In genomic region chr12:117036547-117036946, GRCh38 we compare ENCODE assay signal across 19 cellular contexts.
A peak's percentile ranks its signal among the peaks of the same experiment; 100 is the strongest.
DNase-seq lines count a peak whose midpoint lies in the region; ATAC-seq, FAIRE-seq and TF ChIP-seq lines count a peak whose summit lies in the region.
"Had no signal": no experiment of that assay in that cellular context is flagged by ENCODE, and none has a peak within 500 bp of the region (broad histone marks: within the 10 kb centered on the region; RNA-seq: fewer than 3 reads in every experiment).

No MANE protein-coding gene starts in this region.

- H2BK5ac ChIP-seq in H1 (ENCODE audit: low read depth, low read length), result no peak overlapping the region

- ATAC-seq in heart right ventricle, result no peak
- ATAC-seq in GM21367 (IDR thresholded peaks at IDR 0.05; ENCODE audit: unreplicated experiment), result no peak

- H3K4ac ChIP-seq in H1 (replicated peaks; ENCODE audit: insufficient read length, low read depth, low read length), result no peak overlapping the region

- TF ChIP-seq CTCF in heart right ventricle (IDR thresholded peaks at IDR 0.05) (no peak), H1 (IDR thresholded peaks at IDR 0.05; ENCODE audit: control extremely low read depth in 1 of 3, insufficient read depth in 1 of 3, low read depth in 1 of 3, low read length in 3 of 3) (no peak)

- no peak for TF ChIP-seq EP300 in H1 (IDR thresholded peaks at IDR 0.05; ENCODE audit: borderline replicate concordance in 1 of 2, low read depth in 2 of 2, low read length in 2 of 2)

- no peak overlapping the region for H2BK20ac ChIP-seq in H1 (ENCODE audit: low read length)

- H3K27ac ChIP-seq in heart right ventricle (no peak overlapping the region), H1 (ENCODE audit: low read depth, low read length) (no peak overlapping the region)
- H3K27ac ChIP-seq: 22Rv1, Peyer's patch had no signal

- no peak overlapping the region for H2BK15ac ChIP-seq in H1 (ENCODE audit: low read length)

- no peak overlapping the region for H3K9ac ChIP-seq in H1 (replicated peaks in 1 of 4; ENCODE audit: extremely low read depth in 1 of 4, low read depth in 3 of 4, low read length in 3 of 4)

- H3K36me3 ChIP-seq in heart right ventricle (peaks cover 0 to 6% (median 0%) of the 10 kb centered on the region in 9 donors), H1 (ENCODE audit: control insufficient read depth in 2 of 4, insufficient read depth in 4 of 4, low read length in 3 of 4) (no peaks in the 10 kb centered on the region)
- H3K36me3 ChIP-seq: Peyer's patch had no signal

- no peak overlapping the region for H3K4me2 ChIP-seq in H1 (ENCODE audit: insufficient read depth in 1 of 2, low read depth in 2 of 2, low read length in 2 of 2)

- no peak overlapping the region for H3K23ac ChIP-seq in H1 (ENCODE audit: insufficient read length)

- H3K79me2 ChIP-seq in H1 (ENCODE audit: control insufficient read depth in 1 of 2, insufficient read depth in 2 of 2, low read length in 2 of 2), result no peaks in the 10 kb centered on the region

- POLR2A ChIA-PET in H1 (lab: Charles Lee; ENCODE audit: partially characterized antibody), result interaction anchor here (1.5 kb wide), 1 partner anchor 10 kb away, joined by 4 read pairs; no protein-coding TSS in a partner anchor

- H2AFZ ChIP-seq in H1 (ENCODE audit: low read length), result no peak overlapping the region

- H2BK120ac ChIP-seq in H1 (replicated peaks; ENCODE audit: low read depth, low read length), result no peak overlapping the region

- H3K56ac ChIP-seq in H1 (replicated peaks; ENCODE audit: insufficient read length, low read depth, low read length), result no peak overlapping the region

- DNase-seq in NCI-H1105 (lab: John Stamatoyannopoulos, UW), result peak; percentile 39
- DNase-seq in NCI-H1105 treated with DMSO at 0.1 percent for 48 hours (lab: John Stamatoyannopoulos, UW), result no peak
- peak; percentile 63 for DNase-seq in cardiac septum (ENCODE audit: low spot score)
- no peak for DNase-seq in heart right ventricle
- no peak for DNase-seq in H1 (ENCODE audit: low read depth in 1 of 2, low spot score in 2 of 2)
- DNase-seq in posterior vena cava (ENCODE audit: low spot score), result peak; percentile 64
- DNase-seq in GM19238 (ENCODE audit: insufficient read length, low spot score), result no peak
- DNase-seq: Caco-2; CD4-positive, alpha-beta T cell; GDM1; GOT3; KG1; MV-4-11; NCI-H226; NCI-H526; SW 1271 had no signal

- CTCF ChIA-PET in H1 (lab: Charles Lee; ENCODE audit: partially characterized antibody), result interaction anchor here (0.9 to 6.4 kb wide), 14 partner anchors 9 to 113 kb away, joined by 3 to 60 read pairs (median 5); no protein-coding TSS in a partner anchor

- H4K20me1 ChIP-seq in H1 (replicated peaks in 1 of 2; ENCODE audit: control insufficient read depth in 1 of 2, insufficient read depth in 2 of 2, low read length in 2 of 2), result no peaks in the 10 kb centered on the region

- no peak for TF ChIP-seq POLR2A in H1 (IDR thresholded peaks at IDR 0.05; ENCODE audit: control extremely low read depth in 1 of 2, low read depth in 2 of 2, low read length in 2 of 2)

- 83% methylated on average over 13 of the region's 13 CpGs for WGBS in heart right ventricle, 2 donors
- WGBS in H1 (ENCODE audit: extremely low coverage in 1 of 2, insufficient coverage in 1 of 2, insufficient read length in 1 of 2, insufficient replicate concordance in 2 of 2, low coverage in 1 of 2, low lambda C conversion rate in 2 of 2, missing lambda C conversion rate in 1 of 2), 2 experiments, result 96% methylated on average over 13 of the region's 13 CpGs; no CpG with 5 or more reads in 1 of the 2 experiments

- H3K4me3 ChIP-seq in heart right ventricle (no peak overlapping the region), H1 (ENCODE audit: extremely low read depth in 1 of 4, insufficient read depth in 2 of 4, low read depth in 3 of 4, low read length in 4 of 4) (no peak overlapping the region)
- H3K4me3 ChIP-seq: Peyer's patch had no signal

- no peak overlapping the region for H3K18ac ChIP-seq in H1 (ENCODE audit: extremely low read depth, low read length)

- H3K27me3 ChIP-seq in heart right ventricle, result peaks cover 0 to 14% (median 0%) of the 10 kb centered on the region in 7 donors
- no peaks in the 10 kb centered on the region for H3K27me3 ChIP-seq in H1 (replicated peaks in 1 of 4; ENCODE audit: control insufficient read depth in 3 of 4, extremely low read depth in 1 of 4, insufficient read depth in 3 of 4, low read length in 3 of 4)
- H3K27me3 ChIP-seq: Peyer's patch had no signal

- H3K4me1 ChIP-seq in heart right ventricle (peaks cover 12 to 38% (median 25%) of the 10 kb centered on the region in 9 donors), H1 (replicated peaks in 1 of 4; ENCODE audit: control insufficient read depth in 3 of 4, insufficient read depth in 4 of 4, low read length in 3 of 4) (peaks cover 1 to 10% (median 4%) of the 10 kb centered on the region in 4 experiments; a peak in 6 of 7 replicates)

- no peaks in the 10 kb centered on the region for H3K79me1 ChIP-seq in H1 (ENCODE audit: low read depth, low read length)

- H4K91ac ChIP-seq in H1 (replicated peaks; ENCODE audit: insufficient read length, low read length), result peak overlapping the region; percentile 66

- no peak for FAIRE-seq in H1 (lab: Jason Lieb, UNC)

- H3K9me3 ChIP-seq in heart right ventricle, result no peaks in the 10 kb centered on the region
- no peaks in the 10 kb centered on the region for H3K9me3 ChIP-seq in H1 (ENCODE audit: insufficient read depth in 2 of 2, low read depth in 1 of 2, low read length in 1 of 2)
- H3K9me3 ChIP-seq: Caco-2, Peyer's patch had no signal

- no peak overlapping the region for H2AK5ac ChIP-seq in H1 (ENCODE audit: low read depth, low read length)

- H4K5ac ChIP-seq in H1 (ENCODE audit: insufficient read length, low read depth, low read length), result no peak overlapping the region

- intact Hi-C loops in cardiac septum (cut with DNase I) (no loop called here), heart right ventricle (cut with DNase I) (loop anchor here in 1 of 10 donors (10.0 kb wide), 1 partner anchor 58 kb away; the partner anchor contains the start of gene TESC), posterior vena cava (cut with DNase I) (loop anchor here in 1 of 2 donors (10.0 kb wide), 1 partner anchor 88 kb away; no protein-coding TSS in a partner anchor)

- H2BK12ac ChIP-seq in H1 (ENCODE audit: low read depth, low read length), result no peak overlapping the region

- peak overlapping the region; percentile 64; the same call in 1 of the 2 replicates for H4K8ac ChIP-seq in H1 (ENCODE audit: extremely low read depth, insufficient read depth, low read length)

- no peak overlapping the region for H3K14ac ChIP-seq in H1 (ENCODE audit: insufficient read length)

- H3K23me2 ChIP-seq in H1 (ENCODE audit: low read depth, low read length), result no peaks in the 10 kb centered on the region

- TF ChIP-seq RAD21 in H1 (IDR thresholded peaks at IDR 0.05 in 1 of 2, conservative IDR thresholded peaks at IDR 0.05 in 1 of 2; ENCODE audit: low read depth in 2 of 2, low read length in 2 of 2), result no peak

TF ChIP-seq in H1, 55 proteins besides CTCF, POLR2A, EP300 and RAD21:
- TF ChIP-seq HDAC2 (IDR thresholded peaks at IDR 0.05; ENCODE audit: borderline replicate concordance in 1 of 2, low read depth in 2 of 2, low read length in 2 of 2), result no peak
- TF ChIP-seq EGR1 (IDR thresholded peaks at IDR 0.05; ENCODE audit: borderline replicate concordance, low read depth, low read length), result no peak
- TF ChIP-seq EZH2 (IDR thresholded peaks at IDR 0.05; ENCODE audit: low read depth, low read length, severe bottlenecking), result no peak
- TF ChIP-seq SIX5 (IDR thresholded peaks at IDR 0.05; ENCODE audit: low read depth, low read length), result no peak
- TF ChIP-seq SP2 (IDR thresholded peaks at IDR 0.05; ENCODE audit: low read length), result no peak
- no peak for TF ChIP-seq RXRA (IDR thresholded peaks at IDR 0.05; ENCODE audit: insufficient read depth, low read depth, low read length)
- TF ChIP-seq CREB1 (IDR thresholded peaks at IDR 0.05), result no peak
- TF ChIP-seq RNF2 (IDR thresholded peaks at IDR 0.05; ENCODE audit: borderline replicate concordance, low read depth, low read length, missing control alignments, poor library complexity, severe bottlenecking), result no peak
- TF ChIP-seq USF2 (IDR thresholded peaks at IDR 0.05; ENCODE audit: low read length), result no peak

Comparison
In these comparisons a context has a peak if more than half of its experiments do, and no peak if none do; other contexts are left out.
1. DNase-seq: peak in NCI-H1105 (single experiment), cardiac septum (single experiment) and posterior vena cava (single experiment); none in NCI-H1105 treated with DMSO at 0.1 percent for 48 hours (single experiment), heart right ventricle (0 of 2), H1 (0 of 2) and GM19238 (single experiment).